ENCODE assay signal across 8 cellular contexts in the genomic region with DNA sequence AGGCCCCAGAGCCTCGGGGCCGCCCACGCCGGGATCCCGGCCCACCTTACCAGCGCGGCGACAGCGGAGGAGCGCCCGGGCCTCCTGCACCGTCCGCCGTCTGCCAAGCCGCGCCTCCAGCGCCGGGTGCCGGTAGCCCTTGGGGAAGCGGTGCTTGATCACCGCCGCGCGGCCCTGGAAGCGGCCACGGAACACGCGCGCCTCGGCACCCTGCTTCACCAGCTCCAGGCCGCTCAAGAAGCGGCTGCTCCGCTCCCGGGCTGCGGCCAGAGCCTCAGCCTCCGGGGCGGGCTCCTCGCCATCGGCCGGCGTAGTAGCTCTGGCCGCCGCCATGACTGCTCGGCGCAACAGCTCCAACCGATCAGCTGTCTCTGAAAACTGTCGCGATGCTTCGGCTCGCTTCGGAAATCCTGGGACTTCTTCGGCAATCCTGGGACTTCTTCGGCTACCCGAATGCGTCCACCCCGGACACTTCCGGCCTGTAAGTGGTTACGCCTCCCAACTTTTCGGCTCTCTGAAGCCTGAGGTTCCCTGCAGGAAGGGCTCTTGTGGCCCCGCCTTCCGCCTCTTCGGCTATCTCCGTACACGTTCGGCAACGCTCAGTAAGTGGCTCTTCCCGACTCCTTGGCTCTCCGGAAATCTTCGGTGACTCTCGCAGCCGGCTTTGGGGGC. TPM values are rescaled to one million over a fixed set of nuclear protein-coding genes. Genes with fewer than 3 reads are reported as not detected.
DNase-seq lines count a peak whose midpoint lies in the region; ATAC-seq and TF ChIP-seq lines count a peak whose summit lies in the region.

A gene (minus strand): TSS at position 363 of the 672 bp plus-strand sequence. CDS start 30 bp downstream, at position 333.

- intact Hi-C loops in PC-3 (cut with micrococcal nuclease), result no loop called here

- peak; percentile 51 for DNase-seq in DMS153 treated with DMSO at 0.1 percent for 48 hours (lab: John Stamatoyannopoulos, UW; ENCODE audit: unreplicated experiment)
- peak; percentile 100 for DNase-seq in PC-3
- peak; percentile 93 for DNase-seq in activated T-cell treated with anti-CD3 and anti-CD28 coated beads for 48 hours (ENCODE audit: low read depth)
- peak; percentile 96 for DNase-seq in epithelial cell of proximal tubule (ENCODE audit: low read depth)
- peak; percentile 96 for DNase-seq in stimulated activated CD8-positive, alpha-beta memory T cell treated with anti-CD3 and anti-CD28 coated beads, Interleukin-4, amount 100 ng/mL, for 48 hours

- peaks cover 18% of the 10 kb centered on the region for H3K4me1 ChIP-seq in PC-3 (ENCODE audit: insufficient read depth, low read length)
- peaks cover 11 to 15% of the 10 kb centered on the region in 2 donors for H3K4me1 ChIP-seq in mucosa of rectum (ENCODE audit: control insufficient read depth in 2 of 2, insufficient read depth in 2 of 2, low read length in 2 of 2)

- peak within 1 kb of the TSS; percentile 77 for H3K27ac ChIP-seq in PC-3 (ENCODE audit: low read length)
- H3K27ac ChIP-seq in mucosa of rectum (ENCODE audit: low read depth in 2 of 2, low read length in 2 of 2), result peak within 1 kb of the TSS; percentile 88 to 93

- peak within 1 kb of the TSS; percentile 96 for H2AFZ ChIP-seq in PC-3 (ENCODE audit: low read length)

- ATAC-seq in GM21576 (IDR thresholded peaks at IDR 0.05; ENCODE audit: unreplicated experiment) (peak; percentile 88), PC-3 (peak; percentile 96)

- H3F3A ChIP-seq in PC-3 (ENCODE audit: low read length, unreplicated experiment), result no peaks in the 10 kb centered on the region

- TF ChIP-seq RAD21 in Ishikawa (IDR thresholded peaks at IDR 0.05; ENCODE audit: low read depth), result no peak

- peak within 1 kb of the TSS; percentile 95 for H3K4me2 ChIP-seq in PC-3 (ENCODE audit: low read length)

- peak within 1 kb of the TSS; percentile 89 for H3K4me3 ChIP-seq in PC-3 (ENCODE audit: low read length)
- peak within 1 kb of the TSS; percentile 86 for H3K4me3 ChIP-seq in epithelial cell of proximal tubule (ENCODE audit: low read depth, low read length)
- peak within 1 kb of the TSS; percentile 83 to 92 for H3K4me3 ChIP-seq in mucosa of rectum (ENCODE audit: low read length in 2 of 2)

- POLR2A ChIA-PET in PC-3 (lab: Charles Lee; ENCODE audit: unreplicated experiment), result interaction anchor here (0.5 to 0.7 kb wide), 5 partner anchors 110 to 1236 kb away, joined by 3 to 8 read pairs (median 5); no protein-coding TSS in a partner anchor

- TF ChIP-seq CTCF in PC-3 (conservative IDR thresholded peaks at IDR 0.05; ENCODE audit: low read depth, low read length), result no peak; the same call in 1 of the 2 replicates
- peak; percentile 10 for TF ChIP-seq CTCF in epithelial cell of proximal tubule (conservative IDR thresholded peaks at IDR 0.05; ENCODE audit: low read depth, low read length)

- no TSS peak for BruUV-seq in PC-3 (replicated peaks; lab: Mats Ljungman, UMichigan)

- H3K9ac ChIP-seq in PC-3 (ENCODE audit: low read length), result peak within 1 kb of the TSS; percentile 94
- peak within 1 kb of the TSS; percentile 93 to 96 for H3K9ac ChIP-seq in mucosa of rectum (ENCODE audit: low read depth in 1 of 2, low read length in 2 of 2)

- TF ChIP-seq EP300 in Ishikawa (IDR thresholded peaks at IDR 0.05; ENCODE audit: borderline replicate concordance), result peak; percentile 9; the same call in 1 of the 2 replicates

- H3K9me2 ChIP-seq in PC-3 (replicated peaks; ENCODE audit: low read length), result no peaks in the 10 kb centered on the region

- H4K20me1 ChIP-seq in PC-3 (ENCODE audit: low read length), result peaks cover 21% of the 10 kb centered on the region

- H3K27me3 ChIP-seq in PC-3 (ENCODE audit: low read length) (no peaks in the 10 kb centered on the region), mucosa of rectum (ENCODE audit: control insufficient read depth in 2 of 2, insufficient read depth in 2 of 2, low read length in 2 of 2) (no peaks in the 10 kb centered on the region)

- peaks cover 46% of the 10 kb centered on the region for H3K79me2 ChIP-seq in PC-3 (ENCODE audit: low read length)

- H3K36me3 ChIP-seq in PC-3 (ENCODE audit: low read depth, low read length) (peaks cover 18% of the 10 kb centered on the region), mucosa of rectum (ENCODE audit: control insufficient read depth in 2 of 2, insufficient read depth in 2 of 2, low read length in 2 of 2) (peaks cover 5 to 11% of the 10 kb centered on the region in 2 donors)

- CTCF ChIA-PET in PC-3 (lab: Charles Lee), result interaction anchor here (0.6 to 0.7 kb wide), 2 partner anchors 8 to 932 kb away, joined by 3 to 5 read pairs; no protein-coding TSS in a partner anchor

- H3K9me3 ChIP-seq in PC-3 (ENCODE audit: low read length) (no peaks in the 10 kb centered on the region), mucosa of rectum (ENCODE audit: control insufficient read depth in 2 of 2, low read length in 2 of 2) (no peaks in the 10 kb centered on the region)

TF ChIP-seq in Ishikawa, 13 proteins besides CTCF, POLR2A, EP300 and RAD21:
- TF ChIP-seq CREB1 (IDR thresholded peaks at IDR 0.05; ENCODE audit: low read depth) (no peak), FOXM1 (IDR thresholded peaks at IDR 0.05; ENCODE audit: borderline replicate concordance, low read depth) (no peak), YY1 (IDR thresholded peaks at IDR 0.05; ENCODE audit: low read depth) (peak; percentile 93), TEAD4 (IDR thresholded peaks at IDR 0.05) (no peak), NFIC (IDR thresholded peaks at IDR 0.05) (no peak), EGR1 (IDR thresholded peaks at IDR 0.05) (peak; percentile 13; the same call in 1 of the 2 replicates), TAF1 (IDR thresholded peaks at IDR 0.05; ENCODE audit: low read depth) (peak; percentile 93), CEBPB (IDR thresholded peaks at IDR 0.05) (peak; percentile 11; the same call in 1 of the 2 replicates), ZBTB7A (IDR thresholded peaks at IDR 0.05; ENCODE audit: low read depth) (no peak), TCF12 (IDR thresholded peaks at IDR 0.05; ENCODE audit: low read depth) (peak; percentile 31; the same call in 1 of the 2 replicates)
- TF ChIP-seq, protein P1, sequence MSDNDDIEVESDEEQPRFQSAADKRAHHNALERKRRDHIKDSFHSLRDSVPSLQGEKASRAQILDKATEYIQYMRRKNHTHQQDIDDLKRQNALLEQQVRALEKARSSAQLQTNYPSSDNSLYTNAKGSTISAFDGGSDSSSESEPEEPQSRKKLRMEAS (IDR thresholded peaks at IDR 0.05), result no peak; the same call in none of the 2 replicates
- TF ChIP-seq, protein P2, sequence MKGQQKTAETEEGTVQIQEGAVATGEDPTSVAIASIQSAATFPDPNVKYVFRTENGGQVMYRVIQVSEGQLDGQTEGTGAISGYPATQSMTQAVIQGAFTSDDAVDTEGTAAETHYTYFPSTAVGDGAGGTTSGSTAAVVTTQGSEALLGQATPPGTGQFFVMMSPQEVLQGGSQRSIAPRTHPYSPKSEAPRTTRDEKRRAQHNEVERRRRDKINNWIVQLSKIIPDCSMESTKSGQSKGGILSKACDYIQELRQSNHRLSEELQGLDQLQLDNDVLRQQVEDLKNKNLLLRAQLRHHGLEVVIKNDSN (IDR thresholded peaks at IDR 0.05), result peak; percentile 59; the same call in 1 of the 2 replicates
- TF ChIP-seq, protein P3, sequence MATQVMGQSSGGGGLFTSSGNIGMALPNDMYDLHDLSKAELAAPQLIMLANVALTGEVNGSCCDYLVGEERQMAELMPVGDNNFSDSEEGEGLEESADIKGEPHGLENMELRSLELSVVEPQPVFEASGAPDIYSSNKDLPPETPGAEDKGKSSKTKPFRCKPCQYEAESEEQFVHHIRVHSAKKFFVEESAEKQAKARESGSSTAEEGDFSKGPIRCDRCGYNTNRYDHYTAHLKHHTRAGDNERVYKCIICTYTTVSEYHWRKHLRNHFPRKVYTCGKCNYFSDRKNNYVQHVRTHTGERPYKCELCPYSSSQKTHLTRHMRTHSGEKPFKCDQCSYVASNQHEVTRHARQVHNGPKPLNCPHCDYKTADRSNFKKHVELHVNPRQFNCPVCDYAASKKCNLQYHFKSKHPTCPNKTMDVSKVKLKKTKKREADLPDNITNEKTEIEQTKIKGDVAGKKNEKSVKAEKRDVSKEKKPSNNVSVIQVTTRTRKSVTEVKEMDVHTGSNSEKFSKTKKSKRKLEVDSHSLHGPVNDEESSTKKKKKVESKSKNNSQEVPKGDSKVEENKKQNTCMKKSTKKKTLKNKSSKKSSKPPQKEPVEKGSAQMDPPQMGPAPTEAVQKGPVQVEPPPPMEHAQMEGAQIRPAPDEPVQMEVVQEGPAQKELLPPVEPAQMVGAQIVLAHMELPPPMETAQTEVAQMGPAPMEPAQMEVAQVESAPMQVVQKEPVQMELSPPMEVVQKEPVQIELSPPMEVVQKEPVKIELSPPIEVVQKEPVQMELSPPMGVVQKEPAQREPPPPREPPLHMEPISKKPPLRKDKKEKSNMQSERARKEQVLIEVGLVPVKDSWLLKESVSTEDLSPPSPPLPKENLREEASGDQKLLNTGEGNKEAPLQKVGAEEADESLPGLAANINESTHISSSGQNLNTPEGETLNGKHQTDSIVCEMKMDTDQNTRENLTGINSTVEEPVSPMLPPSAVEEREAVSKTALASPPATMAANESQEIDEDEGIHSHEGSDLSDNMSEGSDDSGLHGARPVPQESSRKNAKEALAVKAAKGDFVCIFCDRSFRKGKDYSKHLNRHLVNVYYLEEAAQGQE (IDR thresholded peaks at IDR 0.05; ENCODE audit: low read depth), result no peak

RNA-seq across cellular contexts. Expression of the gene that starts here (rescaled TPM):
- total RNA-seq in PC-3 (2014; rRNA removed), result 41.4 and 48.1 TPM in 2 replicates
- total RNA-seq in epithelial cell of proximal tubule, result 21.0 and 22.8 TPM in 2 replicates

Comparison
In these comparisons a context has a peak if more than half of its experiments do, and no peak if none do; other contexts are left out.
1. Peak in every context shown above with its lines: DNase-seq, ATAC-seq, H3K4me3 ChIP-seq and H3K27ac ChIP-seq.